In the genomic region with DNA sequence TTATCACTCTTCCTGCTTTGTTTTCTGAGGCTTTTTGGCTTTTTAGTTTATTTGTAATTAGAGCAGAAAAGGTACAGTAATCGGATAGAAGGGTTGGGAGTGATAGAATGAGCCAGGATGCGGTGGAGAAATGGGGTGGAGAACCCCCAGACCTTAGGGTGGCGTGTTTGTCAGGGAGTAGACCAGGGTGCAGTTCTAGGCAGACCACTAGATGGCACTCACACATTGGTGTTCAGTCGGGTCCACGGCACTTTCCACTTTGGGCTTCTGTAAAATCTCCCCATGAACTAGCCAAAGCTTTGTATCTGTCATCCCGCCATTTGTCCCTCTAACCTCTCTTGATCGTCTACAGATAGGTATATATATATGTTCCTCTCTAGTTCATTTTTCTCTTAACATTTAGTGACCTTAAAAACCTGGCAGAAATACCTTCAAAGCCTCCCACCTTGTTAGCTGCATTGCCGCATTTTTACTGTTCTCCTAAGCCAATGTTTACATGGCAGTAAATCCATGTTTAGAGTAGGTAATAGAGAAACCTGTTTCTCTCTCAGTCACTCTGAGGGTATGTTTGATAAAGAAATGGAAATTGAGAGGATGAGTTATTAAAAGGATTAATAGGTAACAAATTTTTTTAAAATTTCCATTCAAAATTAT, we compare ENCODE assay signal across 2 cellular contexts.
TF ChIP-seq lines count a peak whose summit lies in the region.

No MANE protein-coding gene starts in this region.

TF ChIP-seq in HCT116, 20 proteins besides CTCF, POLR2A, EP300 and RAD21:
- no peak for TF ChIP-seq ZNF274 (IDR thresholded peaks at IDR 0.05; ENCODE audit: low read depth, low read length)
- TF ChIP-seq EGR1 (IDR thresholded peaks at IDR 0.05; ENCODE audit: low read depth): no peak
- TF ChIP-seq SIN3A (IDR thresholded peaks at IDR 0.05; ENCODE audit: low read depth): no peak
- TF ChIP-seq SRF (IDR thresholded peaks at IDR 0.05; ENCODE audit: low read depth): no peak
- no peak for TF ChIP-seq POLR2AphosphoS5 (IDR thresholded peaks at IDR 0.05; ENCODE audit: low read depth, low read length)
- no peak for TF ChIP-seq ELF1 (IDR thresholded peaks at IDR 0.05; ENCODE audit: borderline replicate concordance, low read depth)
- TF ChIP-seq EZH2phosphoT487 (IDR thresholded peaks at IDR 0.05; ENCODE audit: borderline replicate concordance): no peak
- TF ChIP-seq CEBPB (IDR thresholded peaks at IDR 0.05; ENCODE audit: low read depth): no peak
- no peak for TF ChIP-seq JUND (IDR thresholded peaks at IDR 0.05)
- TF ChIP-seq, protein P1, sequence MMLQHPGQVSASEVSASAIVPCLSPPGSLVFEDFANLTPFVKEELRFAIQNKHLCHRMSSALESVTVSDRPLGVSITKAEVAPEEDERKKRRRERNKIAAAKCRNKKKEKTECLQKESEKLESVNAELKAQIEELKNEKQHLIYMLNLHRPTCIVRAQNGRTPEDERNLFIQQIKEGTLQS (IDR thresholded peaks at IDR 0.05): no peak
- TF ChIP-seq FOSL1 (IDR thresholded peaks at IDR 0.05; ENCODE audit: low read depth): no peak
- TF ChIP-seq TCF7L2 (IDR thresholded peaks at IDR 0.05; ENCODE audit: borderline replicate concordance, extremely low read depth, insufficient read depth, insufficient read length): no peak
- TF ChIP-seq, protein P2, sequence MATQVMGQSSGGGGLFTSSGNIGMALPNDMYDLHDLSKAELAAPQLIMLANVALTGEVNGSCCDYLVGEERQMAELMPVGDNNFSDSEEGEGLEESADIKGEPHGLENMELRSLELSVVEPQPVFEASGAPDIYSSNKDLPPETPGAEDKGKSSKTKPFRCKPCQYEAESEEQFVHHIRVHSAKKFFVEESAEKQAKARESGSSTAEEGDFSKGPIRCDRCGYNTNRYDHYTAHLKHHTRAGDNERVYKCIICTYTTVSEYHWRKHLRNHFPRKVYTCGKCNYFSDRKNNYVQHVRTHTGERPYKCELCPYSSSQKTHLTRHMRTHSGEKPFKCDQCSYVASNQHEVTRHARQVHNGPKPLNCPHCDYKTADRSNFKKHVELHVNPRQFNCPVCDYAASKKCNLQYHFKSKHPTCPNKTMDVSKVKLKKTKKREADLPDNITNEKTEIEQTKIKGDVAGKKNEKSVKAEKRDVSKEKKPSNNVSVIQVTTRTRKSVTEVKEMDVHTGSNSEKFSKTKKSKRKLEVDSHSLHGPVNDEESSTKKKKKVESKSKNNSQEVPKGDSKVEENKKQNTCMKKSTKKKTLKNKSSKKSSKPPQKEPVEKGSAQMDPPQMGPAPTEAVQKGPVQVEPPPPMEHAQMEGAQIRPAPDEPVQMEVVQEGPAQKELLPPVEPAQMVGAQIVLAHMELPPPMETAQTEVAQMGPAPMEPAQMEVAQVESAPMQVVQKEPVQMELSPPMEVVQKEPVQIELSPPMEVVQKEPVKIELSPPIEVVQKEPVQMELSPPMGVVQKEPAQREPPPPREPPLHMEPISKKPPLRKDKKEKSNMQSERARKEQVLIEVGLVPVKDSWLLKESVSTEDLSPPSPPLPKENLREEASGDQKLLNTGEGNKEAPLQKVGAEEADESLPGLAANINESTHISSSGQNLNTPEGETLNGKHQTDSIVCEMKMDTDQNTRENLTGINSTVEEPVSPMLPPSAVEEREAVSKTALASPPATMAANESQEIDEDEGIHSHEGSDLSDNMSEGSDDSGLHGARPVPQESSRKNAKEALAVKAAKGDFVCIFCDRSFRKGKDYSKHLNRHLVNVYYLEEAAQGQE (IDR thresholded peaks at IDR 0.05; ENCODE audit: low read depth): no peak
- TF ChIP-seq YY1 (IDR thresholded peaks at IDR 0.05; ENCODE audit: extremely low read depth, insufficient replicate concordance, low read depth, low read length): no peak
- TF ChIP-seq, protein P3, sequence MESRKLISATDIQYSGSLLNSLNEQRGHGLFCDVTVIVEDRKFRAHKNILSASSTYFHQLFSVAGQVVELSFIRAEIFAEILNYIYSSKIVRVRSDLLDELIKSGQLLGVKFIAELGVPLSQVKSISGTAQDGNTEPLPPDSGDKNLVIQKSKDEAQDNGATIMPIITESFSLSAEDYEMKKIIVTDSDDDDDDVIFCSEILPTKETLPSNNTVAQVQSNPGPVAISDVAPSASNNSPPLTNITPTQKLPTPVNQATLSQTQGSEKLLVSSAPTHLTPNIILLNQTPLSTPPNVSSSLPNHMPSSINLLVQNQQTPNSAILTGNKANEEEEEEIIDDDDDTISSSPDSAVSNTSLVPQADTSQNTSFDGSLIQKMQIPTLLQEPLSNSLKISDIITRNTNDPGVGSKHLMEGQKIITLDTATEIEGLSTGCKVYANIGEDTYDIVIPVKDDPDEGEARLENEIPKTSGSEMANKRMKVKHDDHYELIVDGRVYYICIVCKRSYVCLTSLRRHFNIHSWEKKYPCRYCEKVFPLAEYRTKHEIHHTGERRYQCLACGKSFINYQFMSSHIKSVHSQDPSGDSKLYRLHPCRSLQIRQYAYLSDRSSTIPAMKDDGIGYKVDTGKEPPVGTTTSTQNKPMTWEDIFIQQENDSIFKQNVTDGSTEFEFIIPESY (IDR thresholded peaks at IDR 0.05; ENCODE audit: extremely low read depth, insufficient replicate concordance, low read length): no peak
- TF ChIP-seq ZFX (IDR thresholded peaks at IDR 0.05): no peak
- TF ChIP-seq EZH2 (IDR thresholded peaks at IDR 0.05): no peak
- TF ChIP-seq CBX3 (IDR thresholded peaks at IDR 0.05; ENCODE audit: low read depth): no peak
- no peak for TF ChIP-seq SP1 (IDR thresholded peaks at IDR 0.05; ENCODE audit: low read depth)
- TF ChIP-seq, protein P4, sequence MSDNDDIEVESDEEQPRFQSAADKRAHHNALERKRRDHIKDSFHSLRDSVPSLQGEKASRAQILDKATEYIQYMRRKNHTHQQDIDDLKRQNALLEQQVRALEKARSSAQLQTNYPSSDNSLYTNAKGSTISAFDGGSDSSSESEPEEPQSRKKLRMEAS (IDR thresholded peaks at IDR 0.05): no peak
TF ChIP-seq in HCT116: peak in this region for 0.

TF ChIP-seq in SK-N-SH, 30 proteins besides CTCF, POLR2A, EP300 and RAD21:
- peak; percentile 87 for TF ChIP-seq SMC3 (IDR thresholded peaks at IDR 0.05; ENCODE audit: low read depth, low read length)
- TF ChIP-seq RFX5 (IDR thresholded peaks at IDR 0.05; ENCODE audit: low read length): no peak
- TF ChIP-seq TEAD4 (IDR thresholded peaks at IDR 0.05; ENCODE audit: borderline replicate concordance, insufficient read depth): no peak
- TF ChIP-seq POLR2AphosphoS5 (IDR thresholded peaks at IDR 0.05; ENCODE audit: low read depth, low read length): no peak
- TF ChIP-seq YY1 (IDR thresholded peaks at IDR 0.05; ENCODE audit: low read depth): no peak
- TF ChIP-seq ELF1 (IDR thresholded peaks at IDR 0.05): no peak
